In genomic region chr7:5422324-5423271, GRCh38 we compare ENCODE assay signal across 8 cellular contexts. TPM values are rescaled to one million over a fixed set of nuclear protein-coding genes. Genes with fewer than 3 reads are reported as not detected.
DNase-seq lines count a peak whose midpoint lies in the region; ATAC-seq and TF ChIP-seq lines count a peak whose summit lies in the region.

No MANE protein-coding gene starts in this region.

- H3K4me3 ChIP-seq in SJCRH30 (peak overlapping the region; percentile 97), mucosa of descending colon (peak overlapping the region; percentile 79)

- H3K4me1 Mint-ChIP-seq in activated naive CD4-positive, alpha-beta T cell treated with anti-CD3 and anti-CD28 coated beads, Interleukin-2, amount 10 ng/mL, durations not matched to agents 7 days and 5 days: peaks cover 51% of the 10 kb centered on the region
- peaks cover 36 to 41% of the 10 kb centered on the region in 2 donors for H3K4me1 Mint-ChIP-seq in effector memory CD8-positive, alpha-beta T cell (ENCODE audit: low read depth in 2 of 2)

- peak overlapping the region; percentile 88 for H3K27ac ChIP-seq in SJCRH30

- peak overlapping the region; percentile 59 for H3K4me3 Mint-ChIP-seq in activated naive CD4-positive, alpha-beta T cell treated with anti-CD3 and anti-CD28 coated beads, Interleukin-2, amount 10 ng/mL, durations not matched to agents 7 days and 5 days
- H3K4me3 Mint-ChIP-seq in effector memory CD8-positive, alpha-beta T cell: peak overlapping the region; percentile 76 to 77

- TF ChIP-seq CTCF in mucosa of descending colon (IDR thresholded peaks at IDR 0.05): no peak

- no peaks in the 10 kb centered on the region for H3K27me3 ChIP-seq in SJCRH30

- intact Hi-C loops in mucosa of descending colon (cut with DNase I, micrococcal nuclease): no loop called here

- H3K27ac Mint-ChIP-seq in activated naive CD4-positive, alpha-beta T cell treated with anti-CD3 and anti-CD28 coated beads, Interleukin-2, amount 10 ng/mL, durations not matched to agents 7 days and 5 days: no peak overlapping the region
- H3K27ac Mint-ChIP-seq in effector memory CD8-positive, alpha-beta T cell: no peak overlapping the region

- no peaks in the 10 kb centered on the region for H3K36me3 ChIP-seq in SJCRH30
- H3K36me3 ChIP-seq in mucosa of descending colon (ENCODE audit: low read depth): no peaks in the 10 kb centered on the region

- H3K4me1 ChIP-seq in SJCRH30: peaks cover 15% of the 10 kb centered on the region; the same call in 1 of the 2 replicates
- peaks cover 18% of the 10 kb centered on the region for H3K4me1 ChIP-seq in mucosa of descending colon (ENCODE audit: low read depth)

- H3K27me3 Mint-ChIP-seq in activated naive CD4-positive, alpha-beta T cell treated with anti-CD3 and anti-CD28 coated beads, Interleukin-2, amount 10 ng/mL, durations not matched to agents 7 days and 5 days: peaks cover 99% of the 10 kb centered on the region
- peaks cover 58 to 79% of the 10 kb centered on the region in 2 donors for H3K27me3 Mint-ChIP-seq in effector memory CD8-positive, alpha-beta T cell

- CTCF ChIA-PET in activated naive CD4-positive, alpha-beta T cell treated with anti-CD3 and anti-CD28 coated beads, Interleukin-2, amount 10 ng/mL, durations not matched to agents 7 days and 5 days (lab: Charles Lee): interaction anchor here (0.6 to 1.0 kb wide), 3 partner anchors 12 to 168 kb away, joined by 3 to 4 read pairs (median 3); no protein-coding TSS in a partner anchor

- H3K9me3 ChIP-seq in SJCRH30 (replicated peaks) (no peaks in the 10 kb centered on the region), mucosa of descending colon (no peaks in the 10 kb centered on the region)

- no peak for ATAC-seq in effector memory CD8-positive, alpha-beta T cell (replicated peaks)
- ATAC-seq in mucosa of descending colon (no peak), HG03045 (IDR thresholded peaks at IDR 0.05; ENCODE audit: unreplicated experiment) (no peak)

- no peak for DNase-seq in activated naive CD4-positive, alpha-beta T cell treated with anti-CD3 and anti-CD28 coated beads, Interleukin-2, amount 10 ng/mL, durations not matched to agents 7 days and 5 days
- no peak for DNase-seq in activated naive CD4-positive, alpha-beta T cell (lab: John Stamatoyannopoulos, UW)
- DNase-seq in SJCRH30: peak; percentile 22 to 52
- DNase-seq in effector memory CD8-positive, alpha-beta T cell: no peak
- peak in 2 of 3 donors; percentile 35 to 57 for DNase-seq in mucosa of descending colon
- DNase-seq in effector CD4-positive, alpha-beta T cell: no peak
- no peak for DNase-seq in mesenteric fat pad (ENCODE audit: low spot score)

- H3K9me3 Mint-ChIP-seq in activated naive CD4-positive, alpha-beta T cell treated with anti-CD3 and anti-CD28 coated beads, Interleukin-2, amount 10 ng/mL, durations not matched to agents 7 days and 5 days: no peaks in the 10 kb centered on the region
- no peaks in the 10 kb centered on the region for H3K9me3 Mint-ChIP-seq in effector memory CD8-positive, alpha-beta T cell

- H3K36me3 Mint-ChIP-seq in activated naive CD4-positive, alpha-beta T cell treated with anti-CD3 and anti-CD28 coated beads, Interleukin-2, amount 10 ng/mL, durations not matched to agents 7 days and 5 days: peaks cover 3% of the 10 kb centered on the region
- peaks cover 25% of the 10 kb centered on the region for H3K36me3 Mint-ChIP-seq in effector memory CD8-positive, alpha-beta T cell (ENCODE audit: insufficient read depth)

RNA-seq across cellular contexts. Expression of gene TNRC18, which starts 1.0 kb away (rescaled TPM):
- total RNA-seq in SJCRH30 (2014; rRNA removed; shearing (Covaris generic)): 24.5 and 31.1 TPM in 2 replicates
- total RNA-seq in mucosa of descending colon (100 to 1,000 TPM in 2 of 3 donors, 10 to 100 TPM in 1; 94.0 to 170 (median 112) TPM), mesenteric fat pad (69.4 TPM)

Comparison
In these comparisons a context has a peak if more than half of its experiments do, and no peak if none do; other contexts are left out.
1. DNase-seq: peak in SJCRH30 (2 of 2) and mucosa of descending colon (2 of 3); none in activated naive CD4-positive, alpha-beta T cell treated with anti-CD3 and anti-CD28 coated beads, Interleukin-2, amount 10 ng/mL, durations not matched to agents 7 days and 5 days (single experiment), activated naive CD4-positive, alpha-beta T cell (0 of 4), effector memory CD8-positive, alpha-beta T cell (0 of 3), effector CD4-positive, alpha-beta T cell (single experiment) and mesenteric fat pad (single experiment).